ENCODE assay signal across 9 cellular contexts in the genomic region with DNA sequence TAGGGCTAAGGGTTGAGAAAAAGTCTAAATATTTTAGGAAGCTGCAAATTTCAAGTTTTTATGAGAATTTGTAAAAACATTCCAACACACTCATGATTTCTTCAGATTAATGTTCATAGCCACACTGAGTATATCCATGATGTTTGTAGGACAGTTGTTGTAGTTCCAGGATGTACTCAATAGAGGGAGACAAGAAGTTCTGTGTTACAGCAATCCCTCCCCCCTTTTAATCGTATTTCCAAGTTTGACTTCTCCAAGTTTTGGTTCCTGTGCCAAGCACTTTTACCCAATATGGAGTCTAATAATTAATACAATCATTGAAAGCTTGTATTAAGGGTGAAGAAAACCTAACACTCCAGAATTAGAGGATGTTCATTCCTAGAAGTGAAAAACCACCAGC.
DNase-seq lines count a peak whose midpoint lies in the region; ATAC-seq and TF ChIP-seq lines count a peak whose summit lies in the region.
"Had no signal": no experiment of that assay in that cellular context is flagged by ENCODE, and none has a peak within 500 bp of the region (broad histone marks: within the 10 kb centered on the region; RNA-seq: fewer than 3 reads in every experiment).

No MANE protein-coding gene starts in this region.

- DNase-seq in NCI-H1092 treated with DMSO at 0.1 percent for 48 hours (lab: John Stamatoyannopoulos, UW) (peak; percentile 21), NCI-H1092 (lab: John Stamatoyannopoulos, UW) (no peak), Kasumi-1 (lab: John Stamatoyannopoulos, UW) (peak; percentile 26 to 42), astrocyte of the spinal cord (ENCODE audit: low read depth, low spot score) (peak; percentile 22), neural crest cell (ENCODE audit: low read depth, low spot score) (no peak), NCI-H1694 (lab: John Stamatoyannopoulos, UW) (no peak)
- no peak for DNase-seq in stimulated activated CD4-positive, alpha-beta T cell treated with anti-CD3 and anti-CD28 coated beads, Interleukin-2, amount 100 ng/mL, for 24 hours
- DNase-seq in activated naive CD8-positive, alpha-beta T cell treated with anti-CD3 and anti-CD28 coated beads, Interleukin-2, amount 50 U/mL, for 24 hours, result no peak

- in situ Hi-C loops in astrocyte of the spinal cord (cut with HindIII; ENCODE audit: low sequenced_read_pairs), result no loop called here

- no peak overlapping the region for H3K27ac Mint-ChIP-seq in neural crest cell (ENCODE audit: unreplicated experiment)
- no peak overlapping the region for H3K27ac Mint-ChIP-seq in activated naive CD8-positive, alpha-beta T cell treated with anti-CD3 and anti-CD28 coated beads, Interleukin-2, amount 50 U/mL, for 24 hours
- H3K27ac Mint-ChIP-seq: stimulated activated memory B cell treated with anti-CD40 and anti-IgM and Interleukin-4, amounts not matched to agents 10 μg/mL and 1 μg/mL and 100 μg/mL, for 72 hours had no signal

- no peak overlapping the region for H3K4me3 ChIP-seq in astrocyte of the spinal cord (ENCODE audit: low read depth, low read length)

- H3K9me3 Mint-ChIP-seq in neural crest cell, result no peaks in the 10 kb centered on the region
- H3K9me3 Mint-ChIP-seq in activated naive CD8-positive, alpha-beta T cell treated with anti-CD3 and anti-CD28 coated beads, Interleukin-2, amount 50 U/mL, for 24 hours, result no peaks in the 10 kb centered on the region
- H3K9me3 Mint-ChIP-seq: stimulated activated memory B cell treated with anti-CD40 and anti-IgM and Interleukin-4, amounts not matched to agents 10 μg/mL and 1 μg/mL and 100 μg/mL, for 72 hours had no signal

- no peak for ATAC-seq in activated naive CD8-positive, alpha-beta T cell treated with anti-CD3 and anti-CD28 coated beads, Interleukin-2, amount 50 U/mL, for 24 hours
- ATAC-seq: stimulated activated memory B cell treated with anti-CD40 and anti-IgM and Interleukin-4, amounts not matched to agents 10 μg/mL and 1 μg/mL and 100 μg/mL, for 72 hours had no signal

- H3K4me3 Mint-ChIP-seq in neural crest cell, result no peak overlapping the region
- no peak overlapping the region for H3K4me3 Mint-ChIP-seq in activated naive CD8-positive, alpha-beta T cell treated with anti-CD3 and anti-CD28 coated beads, Interleukin-2, amount 50 U/mL, for 24 hours
- H3K4me3 Mint-ChIP-seq: stimulated activated memory B cell treated with anti-CD40 and anti-IgM and Interleukin-4, amounts not matched to agents 10 μg/mL and 1 μg/mL and 100 μg/mL, for 72 hours had no signal

- no peaks in the 10 kb centered on the region for H3K27me3 Mint-ChIP-seq in neural crest cell (ENCODE audit: low read depth)
- H3K27me3 Mint-ChIP-seq in activated naive CD8-positive, alpha-beta T cell treated with anti-CD3 and anti-CD28 coated beads, Interleukin-2, amount 50 U/mL, for 24 hours, result no peaks in the 10 kb centered on the region
- H3K27me3 Mint-ChIP-seq: stimulated activated memory B cell treated with anti-CD40 and anti-IgM and Interleukin-4, amounts not matched to agents 10 μg/mL and 1 μg/mL and 100 μg/mL, for 72 hours had no signal

- peaks cover 3% of the 10 kb centered on the region for H3K36me3 Mint-ChIP-seq in neural crest cell (ENCODE audit: low read depth)
- no peaks in the 10 kb centered on the region for H3K36me3 Mint-ChIP-seq in activated naive CD8-positive, alpha-beta T cell treated with anti-CD3 and anti-CD28 coated beads, Interleukin-2, amount 50 U/mL, for 24 hours (ENCODE audit: low read depth)
- H3K36me3 Mint-ChIP-seq: stimulated activated memory B cell treated with anti-CD40 and anti-IgM and Interleukin-4, amounts not matched to agents 10 μg/mL and 1 μg/mL and 100 μg/mL, for 72 hours had no signal

- H3K4me1 Mint-ChIP-seq in neural crest cell, result peaks cover 24% of the 10 kb centered on the region
- H3K4me1 Mint-ChIP-seq in activated naive CD8-positive, alpha-beta T cell treated with anti-CD3 and anti-CD28 coated beads, Interleukin-2, amount 50 U/mL, for 24 hours, result no peaks in the 10 kb centered on the region
- H3K4me1 Mint-ChIP-seq: stimulated activated memory B cell treated with anti-CD40 and anti-IgM and Interleukin-4, amounts not matched to agents 10 μg/mL and 1 μg/mL and 100 μg/mL, for 72 hours had no signal

- TF ChIP-seq CTCF in astrocyte of the spinal cord (IDR thresholded peaks at IDR 0.05; ENCODE audit: low read depth, low read length) (peak; percentile 48), neural crest cell (conservative IDR thresholded peaks at IDR 0.05) (peak; percentile 51)

Comparison
In these comparisons a context has a peak if more than half of its experiments do, and no peak if none do; other contexts are left out.
1. DNase-seq: peak in NCI-H1092 treated with DMSO at 0.1 percent for 48 hours (single experiment), Kasumi-1 (2 of 2) and astrocyte of the spinal cord (single experiment); none in NCI-H1092 (single experiment), neural crest cell (single experiment), stimulated activated CD4-positive, alpha-beta T cell treated with anti-CD3 and anti-CD28 coated beads, Interleukin-2, amount 100 ng/mL, for 24 hours (0 of 2), activated naive CD8-positive, alpha-beta T cell treated with anti-CD3 and anti-CD28 coated beads, Interleukin-2, amount 50 U/mL, for 24 hours (single experiment) and NCI-H1694 (single experiment).